In the genomic region with DNA sequence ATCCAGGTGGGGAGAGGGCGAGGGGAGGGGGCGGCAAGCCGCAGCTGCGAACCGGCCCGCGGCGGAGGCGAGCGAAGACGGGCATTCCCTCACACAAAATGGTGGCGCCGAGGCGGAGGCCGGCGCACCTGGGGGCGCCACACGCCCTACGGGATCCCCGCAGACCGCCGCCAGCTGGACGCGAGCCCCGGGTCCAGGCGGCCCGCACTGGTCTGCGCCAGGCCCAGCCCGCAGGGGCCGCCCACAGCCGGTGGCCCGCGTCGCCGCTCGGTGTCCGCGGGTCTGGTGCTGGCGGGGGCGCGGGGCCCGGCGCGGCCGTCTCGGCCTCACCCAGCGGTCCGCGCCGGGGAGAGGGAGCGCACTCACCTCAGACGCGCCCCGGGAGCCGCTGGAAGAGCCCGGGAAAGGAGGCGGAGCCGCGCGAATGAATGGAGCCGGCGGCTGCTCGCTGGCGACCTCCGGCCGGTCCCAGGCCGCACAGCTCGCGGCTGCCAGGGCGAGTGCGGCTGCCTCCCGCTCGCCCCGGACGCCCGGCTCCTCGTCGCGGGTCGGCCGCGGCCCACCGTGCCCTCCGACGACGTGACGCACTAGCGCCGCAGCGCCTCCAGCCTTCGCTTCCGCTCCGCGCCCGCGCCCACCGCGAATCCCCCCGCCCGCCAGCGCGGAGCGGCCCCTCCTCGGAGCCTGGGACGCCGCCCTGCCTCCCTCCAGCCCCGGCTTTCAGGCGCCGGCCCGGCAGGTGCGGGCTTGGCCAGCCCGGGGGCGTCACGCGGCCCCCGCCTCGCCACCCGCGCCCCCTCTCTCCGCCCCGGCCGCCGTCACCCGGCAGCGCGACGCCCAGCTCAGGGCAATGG, we compare ENCODE assay signal across 8 cellular contexts. TPM values are rescaled to one million over a fixed set of nuclear protein-coding genes. Genes with fewer than 3 reads are reported as not detected.
A peak's percentile ranks its signal among the peaks of the same experiment; 100 is the strongest.
DNase-seq lines count a peak whose midpoint lies in the region; ATAC-seq, FAIRE-seq and TF ChIP-seq lines count a peak whose summit lies in the region.

Gene FAM169A (minus strand): TSS at position 589 of the 854 bp plus-strand sequence. CDS start 24,711 bp downstream, outside the sequence.

- TF ChIP-seq CTCF in GM12878 (IDR thresholded peaks at IDR 0.05 in 2 of 3, conservative IDR thresholded peaks at IDR 0.05 in 1 of 3; ENCODE audit: control insufficient read depth in 2 of 3, extremely low read depth in 1 of 3, insufficient read depth in 1 of 3, low read depth in 3 of 3, low read length in 3 of 3) (no peak), spleen (IDR thresholded peaks at IDR 0.05 in 8 of 11, conservative IDR thresholded peaks at IDR 0.05 in 3 of 11) (no peak)

- peak; percentile 36 to 51 for DNase-seq in NCI-H2081 (lab: John Stamatoyannopoulos, UW)
- no peak for DNase-seq in NCI-H2081 treated with DMSO at 0.1 percent for 48 hours (lab: John Stamatoyannopoulos, UW)
- peak; percentile 26 for DNase-seq in T-helper 22 cell (ENCODE audit: low read depth)
- no peak for DNase-seq in GM12878 (ENCODE audit: low read depth, low spot score)
- DNase-seq in iPS-NIHi7 (ENCODE audit: extremely low spot score) = peak; percentile 61
- DNase-seq in spleen = peak; percentile 87
- DNase-seq in GM12892 (ENCODE audit: insufficient read length) = no peak

- H3K4me3 ChIP-seq in GM12878 (peak within 1 kb of the TSS; percentile 78), spleen (peak within 1 kb of the TSS; percentile 42 to 83 (median 65))

- H3K9me3 ChIP-seq in GM12878 (replicated peaks; ENCODE audit: control insufficient read depth, insufficient read depth, low read length) (no peaks in the 10 kb centered on the region), spleen (no peaks in the 10 kb centered on the region)

- in situ Hi-C loops in GM12878 (cut with MboI) = no loop called here

- RAD21 ChIA-PET in GM12878 (lab: Charles Lee; ENCODE audit: unreplicated experiment) = no interaction called here

- no TSS peak for BruUV-seq in GM12878 (replicated peaks; lab: Mats Ljungman, UMichigan)

- peaks cover 0 to 5% of the 10 kb centered on the region in 2 experiments for H3K27me3 ChIP-seq in GM12878 (replicated peaks in 1 of 2; ENCODE audit: control insufficient read depth in 2 of 2, insufficient read depth in 2 of 2, low read length in 1 of 2)
- peaks cover 0 to 36% (median 21%) of the 10 kb centered on the region in 7 donors for H3K27me3 ChIP-seq in spleen (replicated peaks in 1 of 7)

- no peaks in the 10 kb centered on the region for H3K36me3 ChIP-seq in GM12878 (ENCODE audit: control insufficient read depth in 2 of 2, insufficient read depth in 2 of 2, low read length in 1 of 2)
- H3K36me3 ChIP-seq in spleen = no peaks in the 10 kb centered on the region

- H3K4me1 ChIP-seq in GM12878 (ENCODE audit: control insufficient read depth, insufficient read depth, low read length) (no peaks in the 10 kb centered on the region), spleen (peaks cover 0 to 24% (median 12%) of the 10 kb centered on the region in 6 donors)

- TF ChIP-seq POLR2A in GM12878 (IDR thresholded peaks at IDR 0.05; ENCODE audit: low read depth, low read length) (peak; percentile 57), spleen (IDR thresholded peaks at IDR 0.05) (no peak), GM12892 (IDR thresholded peaks at IDR 0.05; ENCODE audit: low read depth, low read length) (no peak)

- H4K20me1 ChIP-seq in GM12878 (ENCODE audit: control insufficient read depth, insufficient read depth) = no peaks in the 10 kb centered on the region

- FAIRE-seq in GM12878 (lab: Jason Lieb, UNC) = no peak
- no peak for FAIRE-seq in GM12892 (lab: Jason Lieb, UNC)

- peak within 1 kb of the TSS; percentile 86 for H2AFZ ChIP-seq in GM12878 (ENCODE audit: control insufficient read depth, low read depth, low read length)

- CTCF ChIA-PET in GM12878 (lab: Yijun Ruan, JAX) = interaction anchor here (0.6 kb wide), 1 partner anchor 886 kb away, joined by 3 read pairs; no protein-coding TSS in a partner anchor

- H3K9ac ChIP-seq in GM12878 (ENCODE audit: control insufficient read depth, insufficient read depth, low read length) = peak within 1 kb of the TSS; percentile 24

- H3K4me2 ChIP-seq in GM12878 (ENCODE audit: control insufficient read depth, insufficient read depth) = peak within 1 kb of the TSS; percentile 79

- SMC1A ChIA-PET in GM12878 (lab: Charles Lee; ENCODE audit: uncharacterized antibody, unreplicated experiment) = no interaction called here

- no peak for TF ChIP-seq EP300 in GM12878 (IDR thresholded peaks at IDR 0.05; ENCODE audit: borderline replicate concordance in 1 of 2, control insufficient read depth in 1 of 2, low read depth in 2 of 2, low read length in 2 of 2)

- no peak for TF ChIP-seq RAD21 in GM12878 (IDR thresholded peaks at IDR 0.05; ENCODE audit: insufficient read depth, low read depth, low read length)

- intact Hi-C loops in GM12878 (cut with micrococcal nuclease; ENCODE audit: unreplicated experiment) = no loop called here
- intact Hi-C loops in spleen (cut with DNase I; ENCODE audit: low total_unique reads) = no loop called here

- H3K27ac ChIP-seq in GM12878 (ENCODE audit: control insufficient read depth, insufficient read depth) (peak within 1 kb of the TSS; percentile 25; the same call in 1 of the 2 replicates), spleen (peak within 1 kb of the TSS; percentile 38 to 83 (median 69))

- H3K79me2 ChIP-seq in GM12878 (ENCODE audit: control insufficient read depth, insufficient read depth, low read length) = no peaks in the 10 kb centered on the region; the same call in 1 of the 2 replicates

- POLR2A ChIA-PET in GM12878 (lab: Charles Lee) = no interaction called here

- WGBS in GM12878 (ENCODE audit: insufficient coverage, insufficient replicate concordance, low lambda C conversion rate, missing lambda C conversion rate) = 7% methylated on average over 87 of the region's 127 CpGs
- 0 to 6% (median 1%) methylated on average over 1 to 127 of the region's 127 CpGs for WGBS in spleen, 5 donors

- ATAC-seq in HG03521 (IDR thresholded peaks at IDR 0.05; ENCODE audit: unreplicated experiment) = peak; percentile 52
- ATAC-seq in GM12878 = peak; percentile 55

TF ChIP-seq in GM12878, 131 proteins besides CTCF, POLR2A, EP300 and RAD21 (continues in another document):
- TF ChIP-seq, protein P1, sequence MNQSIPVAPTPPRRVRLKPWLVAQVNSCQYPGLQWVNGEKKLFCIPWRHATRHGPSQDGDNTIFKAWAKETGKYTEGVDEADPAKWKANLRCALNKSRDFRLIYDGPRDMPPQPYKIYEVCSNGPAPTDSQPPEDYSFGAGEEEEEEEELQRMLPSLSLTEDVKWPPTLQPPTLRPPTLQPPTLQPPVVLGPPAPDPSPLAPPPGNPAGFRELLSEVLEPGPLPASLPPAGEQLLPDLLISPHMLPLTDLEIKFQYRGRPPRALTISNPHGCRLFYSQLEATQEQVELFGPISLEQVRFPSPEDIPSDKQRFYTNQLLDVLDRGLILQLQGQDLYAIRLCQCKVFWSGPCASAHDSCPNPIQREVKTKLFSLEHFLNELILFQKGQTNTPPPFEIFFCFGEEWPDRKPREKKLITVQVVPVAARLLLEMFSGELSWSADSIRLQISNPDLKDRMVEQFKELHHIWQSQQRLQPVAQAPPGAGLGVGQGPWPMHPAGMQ (IDR thresholded peaks at IDR 0.05; ENCODE audit: borderline replicate concordance) = no peak
- no peak for TF ChIP-seq NFIC (IDR thresholded peaks at IDR 0.05; ENCODE audit: low read depth, low read length)
- TF ChIP-seq ZNF217 (IDR thresholded peaks at IDR 0.05) = no peak
- TF ChIP-seq BHLHE40 (IDR thresholded peaks at IDR 0.05; ENCODE audit: borderline replicate concordance in 1 of 2, low read depth in 2 of 2, low read length in 1 of 2) = peak in 1 of 2 experiments; percentile 21; a peak in 1 of 4 replicates

RNA-seq across cellular contexts. Expression of gene FAM169A, which starts in this region (rescaled TPM):
- 1.3 and 2.4 TPM in 2 replicates for total RNA-seq in GM12878 (2013; cell fraction: nucleolus; rRNA removed)
- total RNA-seq in GM12878 (2014; rRNA removed) (4.9 and 6.5 TPM in 2 replicates), GM12878 (2014; rRNA removed; fragmentation: Illumina TruSeq; extraction: Trizol) (4.7 and 5.2 TPM in 2 replicates), GM12878 (2021) (4.1 and 4.5 TPM in 2 replicates), spleen (10 to 100 TPM in 2 of 7 donors, 1 to 10 TPM in 5; 7.3 to 16.8 (median 8.1) TPM)
- polyA plus RNA-seq in GM12878 (2011; ENCODE audit: low read depth) = 0.22 TPM
- polyA plus RNA-seq in GM12878 (2011; rRNA removed) (15.4 and 25.9 TPM in 2 replicates), GM12878 (2014; fragmentation: Illumina TruSeq; extraction: Trizol) (3.4 and 4.6 TPM in 2 replicates), GM12878 (2014; fragmentation: Nextera tagmentation; extraction: Ambion mirVana) (under 1 TPM; 0.37 to 0.46 TPM), GM12878 (2014; rRNA removed) (1.7 and 4.8 TPM in 2 replicates), GM12878 (2016; fragmentation: Nextera tagmentation; extraction: Ambion mirVana) (1 to 10 TPM; 4.9 to 5.9 TPM), spleen (1 to 10 TPM; 1.1 to 1.7 (median 1.5) TPM)
- 7.0 and 7.7 TPM in 2 replicates for polyA plus RNA-seq in GM12878 (2011; cell fraction: cytosol; rRNA removed)
- polyA plus RNA-seq in GM12878 (2011; cell fraction: nucleus; rRNA removed) = 13.1 and 13.9 TPM in 2 replicates
- 0.38 and 0.93 TPM in 2 replicates for polyA plus RNA-seq in GM12878 (2012)
- polyA minus RNA-seq in GM12878 (2011; rRNA and poly(A)+ RNA removed) = 22.1 and 31.3 TPM in 2 replicates
- 8.6 and 11.4 TPM in 2 replicates for polyA minus RNA-seq in GM12878 (2011; cell fraction: cytosol; rRNA and poly(A)+ RNA removed)
- 14.6 and 22.4 TPM in 2 replicates for polyA minus RNA-seq in GM12878 (2011; cell fraction: nucleus; rRNA and poly(A)+ RNA removed)
- 0.74 TPM for polyA plus RNA-seq in GM12892 (2012; ENCODE audit: missing spikeins)

Comparison
In these comparisons a context has a peak if more than half of its experiments do, and no peak if none do; other contexts are left out.
1. DNase-seq: peak in NCI-H2081 (2 of 2), T-helper 22 cell (single experiment), iPS-NIHi7 (single experiment) and spleen (single experiment); none in NCI-H2081 treated with DMSO at 0.1 percent for 48 hours (single experiment), GM12878 (single experiment) and GM12892 (single experiment).